ENCODE assay signal across 8 cellular contexts in genomic region chr17:51298508-51299371, GRCh38. TPM values are rescaled to one million over a fixed set of nuclear protein-coding genes. Genes with fewer than 3 reads are reported as not detected.
A peak's percentile ranks its signal among the peaks of the same experiment; 100 is the strongest.
DNase-seq lines count a peak whose midpoint lies in the region; ATAC-seq and TF ChIP-seq lines count a peak whose summit lies in the region.

No MANE protein-coding gene starts in this region.

- H2BK120ac ChIP-seq in H9 (ENCODE audit: low read depth, low read length, poor library complexity, severe bottlenecking), result no peak overlapping the region

- peak overlapping the region; percentile 75 for H2BK20ac ChIP-seq in H9 (ENCODE audit: low read depth, low read length, poor library complexity, severe bottlenecking)

- no peaks in the 10 kb centered on the region for H3K79me2 ChIP-seq in H9 (ENCODE audit: insufficient read depth, low read length)

- H3K27ac Mint-ChIP-seq in CD4-positive, CD25-positive, alpha-beta regulatory T cell, result peak overlapping the region in 2 of 3 donors; percentile 36 to 60
- H3K27ac Mint-ChIP-seq in H9 (peak overlapping the region in 2 of 3 experiments; percentile 5 to 85; a peak in 3 of 7 replicates), chondrocyte (ENCODE audit: unreplicated experiment) (no peak overlapping the region)

- no peak overlapping the region for H4K8ac ChIP-seq in H9 (replicated peaks; ENCODE audit: insufficient read length, low read depth, low read length)

- no peak overlapping the region for H3K23ac ChIP-seq in H9 (ENCODE audit: insufficient read length, low read depth, low read length)

- WGBS in H9 (ENCODE audit: extremely low coverage, insufficient read length, low lambda C conversion rate), result no CpG with 5 or more reads among the region's 10 CpGs
- 72 to 87% methylated on average over 2 to 4 of the region's 10 CpGs for WGBS in mesodermal cell (ENCODE audit: insufficient coverage in 2 of 2), 2 experiments

- no peaks in the 10 kb centered on the region for H4K20me1 ChIP-seq in H9 (ENCODE audit: control insufficient read depth, insufficient read depth, insufficient read length)

- no peak overlapping the region for H3K18ac ChIP-seq in H9 (ENCODE audit: insufficient read length, low read depth, low read length)

- H3K4me1 Mint-ChIP-seq in CD4-positive, CD25-positive, alpha-beta regulatory T cell, result peaks cover 4 to 6% (median 5%) of the 10 kb centered on the region in 4 donors
- H3K4me1 Mint-ChIP-seq in H9, result peaks cover 23 to 32% of the 10 kb centered on the region in 2 experiments
- H3K4me1 Mint-ChIP-seq in chondrocyte (ENCODE audit: low read depth), result peaks cover 3% of the 10 kb centered on the region

- peak in 2 of 3 donors; percentile 23 to 37 for DNase-seq in CD4-positive, CD25-positive, alpha-beta regulatory T cell
- DNase-seq in H9 (peak; percentile 43), NCI-H82 (lab: John Stamatoyannopoulos, UW) (peak; percentile 59), chondrocyte (ENCODE audit: low spot score) (no peak), activated gamma-delta T cell treated with Interleukin-2 at 50 U/mL for 16 hours (no peak)

- H2BK15ac ChIP-seq in H9 (ENCODE audit: low read depth, low read length), result no peak overlapping the region

- H3K4me1 ChIP-seq in CD4-positive, CD25-positive, alpha-beta regulatory T cell (ENCODE audit: control insufficient read depth, insufficient read depth, low read length, poor library complexity, severe bottlenecking), result no peaks in the 10 kb centered on the region
- H3K4me1 ChIP-seq in H9 (ENCODE audit: insufficient read depth, low read length) (peaks cover 5% of the 10 kb centered on the region; the same call in 1 of the 2 replicates), mesodermal cell (ENCODE audit: control insufficient read depth, insufficient read depth, low read length, poor library complexity, severe bottlenecking) (no peaks in the 10 kb centered on the region)

- peaks cover 26% of the 10 kb centered on the region for H3K36me3 Mint-ChIP-seq in CD4-positive, CD25-positive, alpha-beta regulatory T cell
- H3K36me3 Mint-ChIP-seq in H9 (ENCODE audit: insufficient read depth in 1 of 3, low read depth in 3 of 3) (peaks cover 7 to 38% (median 22%) of the 10 kb centered on the region in 3 experiments; a peak in 6 of 7 replicates), chondrocyte (ENCODE audit: low read depth) (peaks cover 15% of the 10 kb centered on the region)

- no peak overlapping the region for H3K4me3 ChIP-seq in CD4-positive, CD25-positive, alpha-beta regulatory T cell (ENCODE audit: low read depth, low read length)
- no peak overlapping the region for H3K4me3 ChIP-seq in mesodermal cell (ENCODE audit: extremely low read depth, insufficient read depth, low read length, poor library complexity, severe bottlenecking)

- H3K14ac ChIP-seq in H9 (ENCODE audit: insufficient read depth, low read length), result no peak overlapping the region

- H2BK12ac ChIP-seq in H9 (ENCODE audit: insufficient read length, low read depth, low read length), result no peak overlapping the region

- no peak overlapping the region for H2AK5ac ChIP-seq in H9 (ENCODE audit: insufficient read length, low read length)

- TF ChIP-seq CTCF in H9 (conservative IDR thresholded peaks at IDR 0.05), result peak; percentile 83
- peak; percentile 91 for TF ChIP-seq CTCF in chondrocyte (IDR thresholded peaks at IDR 0.05)

- no peaks in the 10 kb centered on the region for H3K9me3 Mint-ChIP-seq in CD4-positive, CD25-positive, alpha-beta regulatory T cell
- H3K9me3 Mint-ChIP-seq in H9 (peaks cover 3 to 7% of the 10 kb centered on the region in 2 experiments; a peak in 3 of 5 replicates), chondrocyte (ENCODE audit: low read depth) (no peaks in the 10 kb centered on the region)

- H2BK5ac ChIP-seq in H9 (ENCODE audit: insufficient read length, low read length), result no peak overlapping the region

- no peak overlapping the region for H4K5ac ChIP-seq in H9 (ENCODE audit: insufficient read length, low read depth, low read length)

- H3K4ac ChIP-seq in H9 (ENCODE audit: low read depth, low read length), result no peak overlapping the region

- no peak overlapping the region for H3K4me2 ChIP-seq in H9 (ENCODE audit: insufficient read depth, insufficient read length, low read length)

- H3K9me3 ChIP-seq in CD4-positive, CD25-positive, alpha-beta regulatory T cell (ENCODE audit: control insufficient read depth in 2 of 2, low read length in 2 of 2), result no peaks in the 10 kb centered on the region
- H3K9me3 ChIP-seq in H9 (ENCODE audit: control insufficient read depth, low read depth, low read length) (no peaks in the 10 kb centered on the region), mesodermal cell (ENCODE audit: control insufficient read depth, low read length) (no peaks in the 10 kb centered on the region)

- no peaks in the 10 kb centered on the region for H3K23me2 ChIP-seq in H9 (ENCODE audit: insufficient read length, low read depth, low read length, poor library complexity, severe bottlenecking)

- H3K56ac ChIP-seq in H9 (ENCODE audit: insufficient read length, low read depth, low read length), result no peak overlapping the region

- no peak overlapping the region for H4K91ac ChIP-seq in H9 (ENCODE audit: insufficient read length, low read depth, low read length)

- no peak for ATAC-seq in CD4-positive, CD25-positive, alpha-beta regulatory T cell (ENCODE audit: low read depth in 2 of 2)
- ATAC-seq in GM19328 (IDR thresholded peaks at IDR 0.05; ENCODE audit: unreplicated experiment) (no peak), HG02840 (IDR thresholded peaks at IDR 0.05; ENCODE audit: low FRiP score, unreplicated experiment) (no peak)

- H3K4me3 Mint-ChIP-seq in CD4-positive, CD25-positive, alpha-beta regulatory T cell, result no peak overlapping the region
- H3K4me3 Mint-ChIP-seq in H9 (no peak overlapping the region), chondrocyte (ENCODE audit: unreplicated experiment) (no peak overlapping the region)

- no peaks in the 10 kb centered on the region for H3K79me1 ChIP-seq in H9 (ENCODE audit: insufficient read depth, low read depth, low read length, poor library complexity, severe bottlenecking)

- no peaks in the 10 kb centered on the region for H3K27me3 Mint-ChIP-seq in CD4-positive, CD25-positive, alpha-beta regulatory T cell
- H3K27me3 Mint-ChIP-seq in H9 (ENCODE audit: low read depth) (no peaks in the 10 kb centered on the region), chondrocyte (ENCODE audit: low read depth) (no peaks in the 10 kb centered on the region)

- no peak overlapping the region for H3T11ph ChIP-seq in H9 (ENCODE audit: low read length)

- no peak overlapping the region for H3K27ac ChIP-seq in CD4-positive, CD25-positive, alpha-beta regulatory T cell (ENCODE audit: insufficient read depth, low read length, poor library complexity, severe bottlenecking)
- H3K27ac ChIP-seq in H9 (ENCODE audit: insufficient read length, low read depth, low read length) (no peak overlapping the region), mesodermal cell (ENCODE audit: low read depth, low read length, severe bottlenecking) (peak overlapping the region; percentile 5)

- peaks cover 31% of the 10 kb centered on the region for H3K36me3 ChIP-seq in CD4-positive, CD25-positive, alpha-beta regulatory T cell (ENCODE audit: control insufficient read depth, insufficient read depth, low read length)
- peaks cover 32% of the 10 kb centered on the region for H3K36me3 ChIP-seq in mesodermal cell (ENCODE audit: control insufficient read depth, insufficient read depth, low read length)

- no peak overlapping the region for H2AFZ ChIP-seq in H9 (ENCODE audit: low read length)

- no peaks in the 10 kb centered on the region for H3K27me3 ChIP-seq in CD4-positive, CD25-positive, alpha-beta regulatory T cell (ENCODE audit: control insufficient read depth, insufficient read depth, low read length)
- H3K27me3 ChIP-seq in H9 (ENCODE audit: insufficient read depth, low read length), result no peaks in the 10 kb centered on the region

- no peak overlapping the region for H3K9ac ChIP-seq in H9 (ENCODE audit: extremely low read depth, insufficient read length, low read length)

RNA-seq across cellular contexts. Expression of gene UTP18, which starts 38.4 kb away (rescaled TPM):
- 55.8 TPM for total RNA-seq in CD4-positive, CD25-positive, alpha-beta regulatory T cell
- 10 to 100 TPM; 50.2 to 56.7 (median 54.2) TPM for polyA plus RNA-seq in CD4-positive, CD25-positive, alpha-beta regulatory T cell
- total RNA-seq in H9 (2021), result 78.3 and 79.5 TPM in 2 replicates
- total RNA-seq in chondrocyte, result 16.8 to 18.7 TPM (median 18.3 TPM) in 3 replicates
- 42.9 TPM for polyA plus RNA-seq in mesodermal cell (2013, experiment 1 of 2)
- polyA plus RNA-seq in mesodermal cell (2013, experiment 2 of 2), result 42.9 TPM

RNA-seq across cellular contexts. Expression of gene MBTD1, which starts 38.9 kb away (rescaled TPM):
- 27.4 TPM for total RNA-seq in CD4-positive, CD25-positive, alpha-beta regulatory T cell
- 1 to 10 TPM; 4.3 to 8.2 (median 5.8) TPM for polyA plus RNA-seq in CD4-positive, CD25-positive, alpha-beta regulatory T cell
- 46.0 and 49.6 TPM in 2 replicates for total RNA-seq in H9 (2021)
- 10.0 to 12.8 TPM (median 10.9 TPM) in 3 replicates for total RNA-seq in chondrocyte
- polyA plus RNA-seq in mesodermal cell (2013, experiment 1 of 2), result 23.4 TPM
- 25.1 TPM for polyA plus RNA-seq in mesodermal cell (2013, experiment 2 of 2)

Comparison
In these comparisons a context has a peak if more than half of its experiments do, and no peak if none do; other contexts are left out.
1. DNase-seq: peak in CD4-positive, CD25-positive, alpha-beta regulatory T cell (2 of 3), H9 (single experiment) and NCI-H82 (single experiment); none in chondrocyte (single experiment) and activated gamma-delta T cell treated with Interleukin-2 at 50 U/mL for 16 hours (single experiment).